In the genomic region with DNA sequence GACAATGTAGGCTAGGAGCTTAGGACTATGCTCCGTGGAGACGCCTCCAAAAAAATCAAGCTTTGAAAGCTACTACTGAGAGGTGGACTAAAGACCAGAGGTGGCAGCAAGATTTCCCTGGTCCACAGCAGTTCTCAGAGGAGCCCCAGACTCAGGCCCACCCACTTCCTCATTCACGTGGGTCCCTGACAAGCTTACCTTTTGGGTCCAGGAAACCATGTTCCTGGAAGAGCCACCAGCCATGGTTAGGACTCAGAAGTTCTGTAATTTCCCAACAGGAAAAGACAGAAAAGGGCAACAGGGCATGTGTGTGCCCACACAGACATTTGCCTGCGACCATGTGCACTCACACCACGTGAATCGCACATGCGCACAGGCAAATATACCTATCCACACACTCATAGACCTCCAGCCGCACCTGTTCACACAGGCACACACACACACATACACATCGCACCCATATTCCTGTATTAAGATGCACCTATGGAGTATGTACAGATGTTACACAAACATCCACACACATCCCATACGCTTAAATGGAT, we compare ENCODE assay signal across 16 cellular contexts. TPM values are rescaled to one million over a fixed set of nuclear protein-coding genes. Genes with fewer than 3 reads are reported as not detected.
DNase-seq lines count a peak whose midpoint lies in the region; TF ChIP-seq lines count a peak whose summit lies in the region.
"Had no signal": no experiment of that assay in that cellular context is flagged by ENCODE, and none has a peak within 500 bp of the region (broad histone marks: within the 10 kb centered on the region; RNA-seq: fewer than 3 reads in every experiment).

No MANE protein-coding gene starts in this region.

- peaks cover 9% of the 10 kb centered on the region for H3K27me3 Mint-ChIP-seq in activated CD4-positive, alpha-beta T cell treated with anti-CD3 and anti-CD28 coated beads, Interleukin-2, amount 10 ng/mL, durations not matched to agents 7 days and 5 days
- H3K27me3 Mint-ChIP-seq in activated T-helper 2 cell treated with anti-CD3 and anti-CD28 coated beads, Interferon-gamma antibody, Interleukin-2, Interleukin-4, amounts not matched to agents 10 μg/mL and 5 μg/mL and 100 μg/mL, durations not matched to agents 14 hours and 24 hours and 36 hours (ENCODE audit: low read depth), result no peaks in the 10 kb centered on the region

- H3K4me3 ChIP-seq in KMS-11 (IDR thresholded peaks at IDR 0.05; ENCODE audit: insufficient read depth, low read depth, low read length), result no peak overlapping the region
- no peak overlapping the region for H3K4me3 ChIP-seq in smooth muscle cell
- H3K4me3 ChIP-seq: A549, pancreas had no signal

- H3K9me3 Mint-ChIP-seq in activated CD4-positive, alpha-beta T cell treated with anti-CD3 and anti-CD28 coated beads, Interleukin-2, amount 10 ng/mL, durations not matched to agents 7 days and 5 days, result peaks cover 11% of the 10 kb centered on the region
- peaks cover 15% of the 10 kb centered on the region for H3K9me3 Mint-ChIP-seq in activated T-helper 2 cell treated with anti-CD3 and anti-CD28 coated beads, Interferon-gamma antibody, Interleukin-2, Interleukin-4, amounts not matched to agents 10 μg/mL and 5 μg/mL and 100 μg/mL, durations not matched to agents 14 hours and 24 hours and 36 hours

- H3K27ac ChIP-seq in KMS-11, result no peak overlapping the region
- peak overlapping the region; percentile 14 for H3K27ac ChIP-seq in smooth muscle cell (ENCODE audit: low read depth)
- H3K27ac ChIP-seq: A549, HL-60, pancreas had no signal

- H3K36me3 ChIP-seq in KMS-11 (ENCODE audit: insufficient read depth) (no peaks in the 10 kb centered on the region), smooth muscle cell (ENCODE audit: low read depth) (no peaks in the 10 kb centered on the region)
- H3K36me3 ChIP-seq: pancreas had no signal

- peaks cover 44% of the 10 kb centered on the region for H3K4me1 Mint-ChIP-seq in activated CD4-positive, alpha-beta T cell treated with anti-CD3 and anti-CD28 coated beads, Interleukin-2, amount 10 ng/mL, durations not matched to agents 7 days and 5 days
- peaks cover 56% of the 10 kb centered on the region for H3K4me1 Mint-ChIP-seq in activated T-helper 2 cell treated with anti-CD3 and anti-CD28 coated beads, Interferon-gamma antibody, Interleukin-2, Interleukin-4, amounts not matched to agents 10 μg/mL and 5 μg/mL and 100 μg/mL, durations not matched to agents 14 hours and 24 hours and 36 hours (ENCODE audit: low read depth)

- CTCF ChIA-PET in activated CD4-positive, alpha-beta T cell treated with anti-CD3 and anti-CD28 coated beads, Interleukin-2, amount 10 ng/mL, durations not matched to agents 7 days and 5 days (lab: Charles Lee), result interaction anchor here (0.8 kb wide), 1 partner anchor 30 kb away, joined by 3 read pairs; no protein-coding TSS in a partner anchor

- H2AFZ ChIP-seq in KMS-11 (ENCODE audit: low read depth) (no peak overlapping the region), smooth muscle cell (ENCODE audit: low read depth) (no peak overlapping the region)

- H4K20me1 ChIP-seq in KMS-11 (ENCODE audit: insufficient read depth) (no peaks in the 10 kb centered on the region; the same call in 1 of the 2 replicates), smooth muscle cell (ENCODE audit: low read depth) (no peaks in the 10 kb centered on the region)

- POLR2A ChIA-PET in activated CD4-positive, alpha-beta T cell treated with anti-CD3 and anti-CD28 coated beads, Interleukin-2, amount 10 ng/mL, durations not matched to agents 7 days and 5 days (lab: Charles Lee), result no interaction called here

- no peaks in the 10 kb centered on the region for H3K9me3 ChIP-seq in smooth muscle cell (replicated peaks; ENCODE audit: low read depth)
- H3K9me3 ChIP-seq: pancreas had no signal

- no peaks in the 10 kb centered on the region; the same call in 1 of the 2 replicates for H3K27me3 ChIP-seq in KMS-11 (ENCODE audit: insufficient read depth, low read depth)
- no peaks in the 10 kb centered on the region for H3K27me3 ChIP-seq in smooth muscle cell (ENCODE audit: low read depth)
- H3K27me3 ChIP-seq: pancreas had no signal

- WGBS in smooth muscle cell (ENCODE audit: low lambda C conversion rate), result 92% methylated on average over 10 of the region's 10 CpGs

- H3F3A ChIP-seq in smooth muscle cell (ENCODE audit: low read depth), result no peaks in the 10 kb centered on the region

- H3K36me3 Mint-ChIP-seq in activated CD4-positive, alpha-beta T cell treated with anti-CD3 and anti-CD28 coated beads, Interleukin-2, amount 10 ng/mL, durations not matched to agents 7 days and 5 days (ENCODE audit: low read depth), result peaks cover 9% of the 10 kb centered on the region
- H3K36me3 Mint-ChIP-seq in activated T-helper 2 cell treated with anti-CD3 and anti-CD28 coated beads, Interferon-gamma antibody, Interleukin-2, Interleukin-4, amounts not matched to agents 10 μg/mL and 5 μg/mL and 100 μg/mL, durations not matched to agents 14 hours and 24 hours and 36 hours (ENCODE audit: low read depth), result peaks cover 20% of the 10 kb centered on the region

- H3K4me1 ChIP-seq in KMS-11 (ENCODE audit: low read depth, poor library complexity, severe bottlenecking), result peaks cover 41% of the 10 kb centered on the region
- H3K4me1 ChIP-seq in smooth muscle cell (ENCODE audit: low read depth), result peaks cover 4% of the 10 kb centered on the region
- H3K4me1 ChIP-seq: A549, pancreas had no signal

- H3K4me2 ChIP-seq in KMS-11 (peak overlapping the region; percentile 59; the same call in 1 of the 2 replicates), smooth muscle cell (no peak overlapping the region)
- H3K4me2 ChIP-seq: A549 had no signal

- TF ChIP-seq CTCF in KMS-11 (conservative IDR thresholded peaks at IDR 0.05; ENCODE audit: low read depth, low read length) (no peak), smooth muscle cell (IDR thresholded peaks at IDR 0.05; ENCODE audit: borderline replicate concordance, insufficient read depth, poor library complexity, severe bottlenecking) (no peak)

- no peak overlapping the region for H3K4me3 Mint-ChIP-seq in activated CD4-positive, alpha-beta T cell treated with anti-CD3 and anti-CD28 coated beads, Interleukin-2, amount 10 ng/mL, durations not matched to agents 7 days and 5 days
- H3K4me3 Mint-ChIP-seq in activated T-helper 2 cell treated with anti-CD3 and anti-CD28 coated beads, Interferon-gamma antibody, Interleukin-2, Interleukin-4, amounts not matched to agents 10 μg/mL and 5 μg/mL and 100 μg/mL, durations not matched to agents 14 hours and 24 hours and 36 hours (ENCODE audit: low read depth), result peak overlapping the region; percentile 11

- no peak overlapping the region for H3K27ac Mint-ChIP-seq in activated CD4-positive, alpha-beta T cell treated with anti-CD3 and anti-CD28 coated beads, Interleukin-2, amount 10 ng/mL, durations not matched to agents 7 days and 5 days
- peak overlapping the region; percentile 94 for H3K27ac Mint-ChIP-seq in activated T-helper 2 cell treated with anti-CD3 and anti-CD28 coated beads, Interferon-gamma antibody, Interleukin-2, Interleukin-4, amounts not matched to agents 10 μg/mL and 5 μg/mL and 100 μg/mL, durations not matched to agents 14 hours and 24 hours and 36 hours

- H3K79me2 ChIP-seq in KMS-11 (ENCODE audit: insufficient read depth, low read depth), result no peaks in the 10 kb centered on the region
- H3K79me2 ChIP-seq in smooth muscle cell (ENCODE audit: low read depth), result no peaks in the 10 kb centered on the region

- intact Hi-C loops in activated T-helper 2 cell treated with anti-CD3 and anti-CD28 coated beads, Interferon-gamma antibody, Interleukin-2, Interleukin-4, amounts not matched to agents 10 μg/mL and 5 μg/mL and 100 μg/mL, durations not matched to agents 14 hours and 24 hours and 36 hours (cut with micrococcal nuclease), result loop anchor here (1.0 to 2.0 kb wide), 2 partner anchors 39 to 45 kb away; no protein-coding TSS in a partner anchor

- H3K9ac ChIP-seq in KMS-11, result no peak overlapping the region
- no peak overlapping the region for H3K9ac ChIP-seq in smooth muscle cell (ENCODE audit: low read depth)

- DNase-seq in activated CD4-positive, alpha-beta T cell treated with anti-CD3 and anti-CD28 coated beads for 1 hour, result peak; percentile 3
- no peak for DNase-seq in activated CD4-positive, alpha-beta T cell treated with anti-CD3 and anti-CD28 coated beads, Interleukin-2, amount 10 ng/mL, durations not matched to agents 7 days and 5 days
- no peak for DNase-seq in activated T-helper 2 cell treated with anti-CD3 and anti-CD28 coated beads, Interferon-gamma antibody, Interleukin-2, Interleukin-4, amounts not matched to agents 10 μg/mL and 5 μg/mL and 100 μg/mL, durations not matched to agents 14 hours and 24 hours and 36 hours (ENCODE audit: low spot score)
- DNase-seq in smooth muscle cell (lab: John Stamatoyannopoulos, UW; ENCODE audit: unreplicated experiment), result no peak
- no peak for DNase-seq in NCI-H446 treated with DMSO at 0.1 percent for 48 hours (lab: John Stamatoyannopoulos, UW)
- DNase-seq in LoVo (ENCODE audit: low spot score), result no peak
- no peak for DNase-seq in H4 (ENCODE audit: low spot score)
- DNase-seq: activated CD4-positive, alpha-beta T cell treated with anti-CD3 and anti-CD28 coated beads, Interleukin-2, amount 50 U/mL, for 1 hour; effector CD4-positive, alpha-beta T cell; NCI-H2081; NCI-H526 treated with DMSO at 0.1 percent for 48 hours; pancreas; small intestine had no signal

RNA-seq across cellular contexts. Expression of a gene that starts 42.9 kb away (rescaled TPM):
- total RNA-seq in activated CD4-positive, alpha-beta T cell treated with anti-CD3 and anti-CD28 coated beads, Interleukin-2, amount 10 ng/mL, durations not matched to agents 7 days and 5 days, result under 1 TPM; 0.82 to 0.87 TPM
- total RNA-seq in activated T-helper 2 cell treated with anti-CD3 and anti-CD28 coated beads, Interferon-gamma antibody, Interleukin-2, Interleukin-4, amounts not matched to agents 10 μg/mL and 5 μg/mL and 100 μg/mL, durations not matched to agents 14 hours and 24 hours and 36 hours, result 26.5 and 26.7 TPM in 2 replicates
- total RNA-seq in smooth muscle cell, result 147 and 171 TPM in 2 replicates
- 330 and 444 TPM in 2 replicates for polyA plus RNA-seq in smooth muscle cell
- total RNA-seq in H4 (2014; rRNA removed; shearing (Covaris generic)), result 0.04 and 0.29 TPM in 2 replicates

Comparison
In these comparisons a context has a peak if more than half of its experiments do, and no peak if none do; other contexts are left out.
1. RNA of a gene that starts 42.9 kb away (total RNA-seq): 147 to 171 TPM in smooth muscle cell and 26.5 to 26.7 TPM in activated T-helper 2 cell treated with anti-CD3 and anti-CD28 coated beads, Interferon-gamma antibody, Interleukin-2, Interleukin-4, amounts not matched to agents 10 μg/mL and 5 μg/mL and 100 μg/mL, durations not matched to agents 14 hours and 24 hours and 36 hours; 0.82 to 0.87 TPM in activated CD4-positive, alpha-beta T cell treated with anti-CD3 and anti-CD28 coated beads, Interleukin-2, amount 10 ng/mL, durations not matched to agents 7 days and 5 days and 0.04 to 0.29 TPM in H4; every median in the first group is over 10 times any median in the second.